In the genomic region with DNA sequence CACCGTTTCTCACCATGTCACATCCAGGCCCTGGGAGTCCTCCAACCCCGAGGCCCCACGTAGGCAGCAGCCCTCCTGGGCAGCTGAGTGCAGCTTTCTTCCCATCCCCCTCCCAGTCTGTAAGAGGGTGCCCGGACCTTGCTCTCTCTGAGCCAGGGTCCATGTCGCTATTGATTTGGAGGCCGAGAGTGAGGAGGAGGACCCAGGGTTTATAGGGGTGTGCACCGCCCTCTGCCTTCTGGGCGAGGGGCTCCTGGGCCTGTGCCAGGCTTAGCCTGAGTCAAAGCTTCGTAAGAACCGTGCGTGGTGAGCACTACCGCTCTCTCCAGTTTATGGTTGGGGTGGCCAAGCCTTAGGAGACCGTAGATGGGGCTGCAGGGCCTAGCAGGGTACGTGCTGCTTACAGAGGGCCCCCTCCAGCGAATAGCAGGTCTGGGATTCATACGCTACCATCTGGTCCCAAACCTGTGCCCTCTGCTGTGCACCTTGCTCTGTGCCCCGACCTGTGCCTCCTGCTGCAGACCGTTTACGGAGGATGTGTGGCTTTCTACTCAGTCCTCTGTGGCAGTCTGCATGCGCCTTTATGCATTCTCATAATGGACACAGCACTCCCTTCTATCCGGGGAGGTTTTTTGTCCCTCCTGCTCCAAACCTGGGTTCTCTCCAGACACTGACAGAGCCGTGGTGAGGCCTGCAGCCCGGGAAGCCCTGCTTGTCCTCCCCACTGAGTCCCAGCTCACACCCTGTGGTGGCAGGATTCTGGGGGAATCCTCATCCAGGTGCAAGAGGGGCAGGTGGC, we compare ENCODE assay signal across 21 cellular contexts.
"Had no signal": no experiment of that assay in that cellular context is flagged by ENCODE, and none has a peak within 500 bp of the region (broad histone marks: within the 10 kb centered on the region; RNA-seq: fewer than 3 reads in every experiment).

No MANE protein-coding gene starts in this region.

- H3K9me3 Mint-ChIP-seq: activated naive CD4-positive, alpha-beta T cell treated with anti-CD3 and anti-CD28 coated beads, Interleukin-2, amount 10 ng/mL, durations not matched to agents 7 days and 5 days; activated T-cell treated with anti-CD3 and anti-CD28 coated beads, Interleukin-2, amount 50 U/mL, for 4 hours; nephron; T-helper 2 cell treated with Interferon-gamma antibody and Interleukin-4, amounts not matched to agents 5 μg/mL and 100 μg/mL, for 36 hours had no signal

- H3K36me3 ChIP-seq: breast epithelium, vagina had no signal

- H3K27ac ChIP-seq: breast epithelium, esophagus squamous epithelium, lower lobe of right lung, suprapubic skin, vagina had no signal

- DNase-seq: activated CD4-positive, alpha-beta T cell treated with anti-CD3 and anti-CD28 coated beads, Interleukin-2, amount 50 U/mL, for 1 hour; activated CD8-positive, alpha-beta memory T cell treated with anti-CD3 and anti-CD28 coated beads, Interleukin-2, amount 50 U/mL, for 4 hours; activated naive CD4-positive, alpha-beta T cell treated with anti-CD3 and anti-CD28 coated beads, Interleukin-2, amount 10 ng/mL, durations not matched to agents 7 days and 5 days; activated T-cell treated with anti-CD3 and anti-CD28 coated beads, Interleukin-2, amount 50 U/mL, for 4 hours; cerebellar nuclear complex; dermis blood vessel endothelial cell; effector memory CD8-positive, alpha-beta T cell; esophagus squamous epithelium; lower lobe of right lung; retina; stimulated activated CD4-positive, alpha-beta T cell treated with anti-CD3 and anti-CD28 coated beads, Interleukin-12 subunit alpha, Interleukin-12 subunit beta, amount 100 ng/mL, for 4 hours; stimulated activated CD4-positive, alpha-beta T cell treated with anti-CD3 and anti-CD28 coated beads, Interleukin-1b, Interleukin-23, amount 100 ng/mL, for 48 hours; stimulated activated CD8-positive, alpha-beta memory T cell treated with anti-CD3 and anti-CD28 coated beads, Interleukin-4, amount 100 ng/mL, for 48 hours; stimulated activated naive CD4-positive, alpha-beta T cell treated with Interleukin-2 at 50 U/mL for 16 hours; trophoblast cell had no signal

- H3K27ac Mint-ChIP-seq: activated naive CD4-positive, alpha-beta T cell treated with anti-CD3 and anti-CD28 coated beads, Interleukin-2, amount 10 ng/mL, durations not matched to agents 7 days and 5 days; nephron; T-helper 2 cell treated with Interferon-gamma antibody and Interleukin-4, amounts not matched to agents 5 μg/mL and 100 μg/mL, for 36 hours had no signal

- H3K4me1 Mint-ChIP-seq: activated naive CD4-positive, alpha-beta T cell treated with anti-CD3 and anti-CD28 coated beads, Interleukin-2, amount 10 ng/mL, durations not matched to agents 7 days and 5 days had no signal

- H3K27me3 Mint-ChIP-seq: activated naive CD4-positive, alpha-beta T cell treated with anti-CD3 and anti-CD28 coated beads, Interleukin-2, amount 10 ng/mL, durations not matched to agents 7 days and 5 days; effector memory CD8-positive, alpha-beta T cell had no signal

- ATAC-seq: activated T-cell treated with anti-CD3 and anti-CD28 coated beads, Interleukin-2, amount 50 U/mL, for 4 hours; effector memory CD8-positive, alpha-beta T cell had no signal

- FAIRE-seq: astrocyte had no signal

- H3K4me3 Mint-ChIP-seq: activated naive CD4-positive, alpha-beta T cell treated with anti-CD3 and anti-CD28 coated beads, Interleukin-2, amount 10 ng/mL, durations not matched to agents 7 days and 5 days; activated T-cell treated with anti-CD3 and anti-CD28 coated beads, Interleukin-2, amount 50 U/mL, for 4 hours; effector memory CD8-positive, alpha-beta T cell; nephron; T-helper 2 cell treated with Interferon-gamma antibody and Interleukin-4, amounts not matched to agents 5 μg/mL and 100 μg/mL, for 36 hours had no signal

- H3K4me1 ChIP-seq: breast epithelium, lower lobe of right lung, suprapubic skin, vagina had no signal

- H3K4me3 ChIP-seq: breast epithelium, esophagus squamous epithelium, lower lobe of right lung, suprapubic skin, vagina had no signal

- H3K27me3 ChIP-seq: vagina had no signal

- H3K9me3 ChIP-seq: breast epithelium, esophagus squamous epithelium, lower lobe of right lung, suprapubic skin, vagina had no signal
